15 cellular contexts compared by ENCODE assay signal in genomic region chr1:54268714-54269297, GRCh38.
A peak's percentile ranks its signal among the peaks of the same experiment; 100 is the strongest.
DNase-seq lines count a peak whose midpoint lies in the region; ATAC-seq and TF ChIP-seq lines count a peak whose summit lies in the region.
"Had no signal": no experiment of that assay in that cellular context is flagged by ENCODE, and none has a peak within 500 bp of the region (broad histone marks: within the 10 kb centered on the region; RNA-seq: fewer than 3 reads in every experiment).

No MANE protein-coding gene starts in this region.

- H3K36me3 Mint-ChIP-seq in brain (no peaks in the 10 kb centered on the region), natural killer cell (no peaks in the 10 kb centered on the region), T-cell (peaks cover 3% of the 10 kb centered on the region)
- peaks cover 0 to 22% (median 3%) of the 10 kb centered on the region in 3 donors for H3K36me3 Mint-ChIP-seq in CD8-positive, alpha-beta memory T cell
- H3K36me3 Mint-ChIP-seq: activated naive CD4-positive, alpha-beta T cell treated with anti-CD3 and anti-CD28 coated beads, Interleukin-2, amount 50 U/mL, for 72 hours had no signal

- 36 to 64% (median 57%) methylated on average over 9 of the region's 9 CpGs for WGBS in heart left ventricle, 4 donors

- H3K9me3 ChIP-seq in heart left ventricle, result no peaks in the 10 kb centered on the region
- H3K9me3 ChIP-seq in vagina, result no peaks in the 10 kb centered on the region
- no peaks in the 10 kb centered on the region for H3K9me3 ChIP-seq in CD8-positive, alpha-beta memory T cell (ENCODE audit: low read length)
- H3K9me3 ChIP-seq: colonic mucosa had no signal

- peaks cover 2% of the 10 kb centered on the region for H3K27me3 Mint-ChIP-seq in brain
- no peaks in the 10 kb centered on the region for H3K27me3 Mint-ChIP-seq in natural killer cell (ENCODE audit: low read depth in 2 of 2)
- no peaks in the 10 kb centered on the region for H3K27me3 Mint-ChIP-seq in CD8-positive, alpha-beta memory T cell
- H3K27me3 Mint-ChIP-seq in T-cell, result no peaks in the 10 kb centered on the region

- H3K9me3 Mint-ChIP-seq in brain (no peaks in the 10 kb centered on the region), natural killer cell (no peaks in the 10 kb centered on the region), T-cell (no peaks in the 10 kb centered on the region)
- no peaks in the 10 kb centered on the region for H3K9me3 Mint-ChIP-seq in CD8-positive, alpha-beta memory T cell
- H3K9me3 Mint-ChIP-seq: activated naive CD4-positive, alpha-beta T cell treated with anti-CD3 and anti-CD28 coated beads, Interleukin-2, amount 50 U/mL, for 72 hours had no signal

- H3K36me3 ChIP-seq in heart left ventricle (peaks cover 0 to 3% (median 0%) of the 10 kb centered on the region in 9 donors), vagina (no peaks in the 10 kb centered on the region)
- no peaks in the 10 kb centered on the region for H3K36me3 ChIP-seq in CD8-positive, alpha-beta memory T cell (ENCODE audit: insufficient read depth, low read length)
- H3K36me3 ChIP-seq: colonic mucosa had no signal

- ATAC-seq in Right ventricle myocardium inferior, result peak; percentile 10
- no peak for ATAC-seq in heart left ventricle
- no peak for ATAC-seq in natural killer cell
- ATAC-seq in T-cell (replicated peaks in 1 of 4), result no peak
- ATAC-seq: activated naive CD4-positive, alpha-beta T cell treated with anti-CD3 and anti-CD28 coated beads, Interleukin-2, amount 50 U/mL, for 72 hours; HCT116 had no signal

- intact Hi-C loops in Right ventricle myocardium inferior (cut with DNase I) (no loop called here), heart left ventricle (cut with DNase I) (no loop called here), natural killer cell (cut with micrococcal nuclease) (no loop called here), vagina (cut with DNase I) (no loop called here)

- H3K4me3 ChIP-seq in heart left ventricle (no peak overlapping the region), vagina (no peak overlapping the region)
- H3K4me3 ChIP-seq in CD8-positive, alpha-beta memory T cell (ENCODE audit: low read length), result no peak overlapping the region
- H3K4me3 ChIP-seq: colonic mucosa had no signal

- H3K4me1 Mint-ChIP-seq in brain (peaks cover 67% of the 10 kb centered on the region), natural killer cell (peaks cover 67 to 73% of the 10 kb centered on the region in 2 donors), T-cell (peaks cover 24 to 41% (median 37%) of the 10 kb centered on the region in 3 donors)
- H3K4me1 Mint-ChIP-seq in CD8-positive, alpha-beta memory T cell, result peaks cover 19 to 44% (median 40%) of the 10 kb centered on the region in 3 donors

- DNase-seq in Right ventricle myocardium inferior (ENCODE audit: missing footprints) (peak; percentile 47), heart left ventricle (no peak), natural killer cell (no peak), vagina (ENCODE audit: extremely low spot score in 2 of 2) (no peak), T-cell (no peak)
- DNase-seq in CD8-positive, alpha-beta memory T cell, result no peak
- DNase-seq: activated CD4-positive, alpha-beta T cell treated with anti-CD3 and anti-CD28 coated beads, Interleukin-2, amount 50 U/mL, for 4 hours; colonic mucosa; IMR-90; MM.1S; stimulated activated CD4-positive, alpha-beta T cell treated with anti-CD3 and anti-CD28 coated beads, Interleukin-2, amount 100 ng/mL, for 24 hours had no signal

- CTCF ChIA-PET in CD8-positive, alpha-beta memory T cell (lab: Charles Lee), result interaction anchor here (0.8 to 2.1 kb wide), 2 partner anchors 15 to 16 kb away, joined by 3 to 5 read pairs; no protein-coding TSS in a partner anchor
- CTCF ChIA-PET in T-cell (lab: Charles Lee), result interaction anchor here in 1 of 2 donors (0.6 kb wide), 1 partner anchor 126 kb away, joined by 3 read pairs; no protein-coding TSS in a partner anchor

- H3K4me1 ChIP-seq in heart left ventricle, result peaks cover 0 to 60% (median 29%) of the 10 kb centered on the region in 12 donors
- H3K4me1 ChIP-seq in vagina, result peaks cover 50% of the 10 kb centered on the region
- H3K4me1 ChIP-seq in CD8-positive, alpha-beta memory T cell (ENCODE audit: insufficient read depth, low read length), result no peaks in the 10 kb centered on the region
- H3K4me1 ChIP-seq: colonic mucosa, parathyroid adenoma had no signal

- no peak overlapping the region for H3K27ac ChIP-seq in heart left ventricle
- H3K27ac ChIP-seq in vagina, result peak overlapping the region; percentile 24
- H3K27ac ChIP-seq in CD8-positive, alpha-beta memory T cell (ENCODE audit: low read depth, low read length), result no peak overlapping the region
- H3K27ac ChIP-seq: colonic mucosa, parathyroid adenoma had no signal

- POLR2A ChIA-PET in CD8-positive, alpha-beta memory T cell (lab: Charles Lee), result no interaction called here
- POLR2A ChIA-PET in T-cell (lab: Charles Lee), result no interaction called here

- H3K4me3 Mint-ChIP-seq in brain (peak overlapping the region in 1 of 5 experiments; percentile 5), natural killer cell (no peak overlapping the region), T-cell (no peak overlapping the region)
- H3K4me3 Mint-ChIP-seq in CD8-positive, alpha-beta memory T cell, result no peak overlapping the region

- no peak for TF ChIP-seq POLR2A in heart left ventricle (IDR thresholded peaks at IDR 0.05)
- TF ChIP-seq POLR2A in vagina (IDR thresholded peaks at IDR 0.05), result no peak

- no peaks in the 10 kb centered on the region for H3K27me3 ChIP-seq in heart left ventricle
- H3K27me3 ChIP-seq in vagina, result no peaks in the 10 kb centered on the region
- no peaks in the 10 kb centered on the region for H3K27me3 ChIP-seq in CD8-positive, alpha-beta memory T cell (ENCODE audit: insufficient read depth, low read length, poor library complexity, severe bottlenecking)
- H3K27me3 ChIP-seq: colonic mucosa had no signal

- TF ChIP-seq CTCF in heart left ventricle (IDR thresholded peaks at IDR 0.05), result no peak
- no peak for TF ChIP-seq CTCF in brain (conservative IDR thresholded peaks at IDR 0.05)
- TF ChIP-seq CTCF in natural killer cell (IDR thresholded peaks at IDR 0.05), result no peak
- TF ChIP-seq CTCF in vagina (IDR thresholded peaks at IDR 0.05), result no peak

- H3K27ac Mint-ChIP-seq in brain (peak overlapping the region in 3 of 5 experiments; percentile 76 to 95 (median 82)), natural killer cell (peak overlapping the region; percentile 66 to 68), T-cell (no peak overlapping the region)
- H3K27ac Mint-ChIP-seq in CD8-positive, alpha-beta memory T cell, result peak overlapping the region in 2 of 8 donors; percentile 55 to 63

Comparison
In these comparisons a context has a peak if more than half of its experiments do, and no peak if none do; other contexts are left out.
1. H3K27ac Mint-ChIP-seq: peak in brain (3 of 5) and natural killer cell (2 of 2); none in T-cell (0 of 2).